In genomic region chr3:117144832-117145231, GRCh38 we compare ENCODE assay signal across 20 cellular contexts.
A peak's percentile ranks its signal among the peaks of the same experiment; 100 is the strongest.
DNase-seq lines count a peak whose midpoint lies in the region; ATAC-seq and TF ChIP-seq lines count a peak whose summit lies in the region.
"Had no signal": no experiment of that assay in that cellular context is flagged by ENCODE, and none has a peak within 500 bp of the region (broad histone marks: within the 10 kb centered on the region; RNA-seq: fewer than 3 reads in every experiment).

No MANE protein-coding gene starts in this region.

- H3K4me3 ChIP-seq in choroid plexus epithelial cell (ENCODE audit: low read depth, low read length) (no peak overlapping the region), skeletal muscle satellite cell (ENCODE audit: low read length) (no peak overlapping the region), MG63 (no peak overlapping the region)
- H3K4me3 ChIP-seq: heart left ventricle, K562, sigmoid colon had no signal

- DNase-seq in GM03348 (ENCODE audit: low spot score) = peak; percentile 26
- DNase-seq in choroid plexus epithelial cell (ENCODE audit: low read depth) = peak; percentile 2
- DNase-seq in left kidney (ENCODE audit: low read depth, low spot score) = peak; percentile 31
- no peak for DNase-seq in MG63
- DNase-seq in HPDE6-E6E7 (ENCODE audit: extremely low spot score) = no peak
- DNase-seq: activated naive CD8-positive, alpha-beta T cell treated with anti-CD3 and anti-CD28 coated beads for 36 hours; brain microvascular endothelial cell; Calu3; heart left ventricle; HFFc6; NCI-H2029 treated with DMSO at 0.1 percent for 48 hours; NK-92 treated with Interleukin-12 subunit alpha and Interleukin-12 subunit beta, amount 100 ng/mL, for 24 hours; sigmoid colon; stimulated activated CD4-positive, alpha-beta T cell treated with anti-CD3 and anti-CD28 coated beads, Interleukin-1b, Interleukin-23, amount 100 ng/mL, for 48 hours; stimulated activated naive CD8-positive, alpha-beta T cell treated with anti-CD3 and anti-CD28 coated beads, Interleukin-15, Interleukin-2, amounts not matched to agents 100 U/mL and 50 U/mL, for 24 hours; trophoblast cell had no signal

- no peak overlapping the region for H3K9ac ChIP-seq in skeletal muscle satellite cell (ENCODE audit: low read depth, low read length)

- H3K9me3 ChIP-seq in skeletal muscle satellite cell (replicated peaks; ENCODE audit: low read length) (no peaks in the 10 kb centered on the region), MG63 (no peaks in the 10 kb centered on the region)
- H3K9me3 ChIP-seq: heart left ventricle, sigmoid colon had no signal

- peak overlapping the region; percentile 26 for H3K4me2 ChIP-seq in skeletal muscle satellite cell (ENCODE audit: low read length)

- TF ChIP-seq CTCF in choroid plexus epithelial cell (conservative IDR thresholded peaks at IDR 0.05; ENCODE audit: low read depth, low read length) = no peak

- no peaks in the 10 kb centered on the region for H3K27me3 ChIP-seq in skeletal muscle satellite cell (ENCODE audit: control insufficient read depth, insufficient read depth, low read length)
- no peaks in the 10 kb centered on the region for H3K27me3 ChIP-seq in MG63
- H3K27me3 ChIP-seq: brain microvascular endothelial cell, sigmoid colon had no signal

- no peaks in the 10 kb centered on the region for H3K36me3 ChIP-seq in skeletal muscle satellite cell (ENCODE audit: insufficient read depth, low read length)
- no peaks in the 10 kb centered on the region for H3K36me3 ChIP-seq in MG63
- H3K36me3 ChIP-seq: brain microvascular endothelial cell, heart left ventricle, sigmoid colon had no signal

- ATAC-seq in GM18907 (IDR thresholded peaks at IDR 0.05; ENCODE audit: unreplicated experiment) = no peak
- no peak for ATAC-seq in GM19035 (IDR thresholded peaks at IDR 0.05; ENCODE audit: unreplicated experiment)
- ATAC-seq: heart left ventricle; K562; stimulated activated naive CD8-positive, alpha-beta T cell treated with anti-CD3 and anti-CD28 coated beads, Interleukin-15, Interleukin-2, amounts not matched to agents 100 U/mL and 50 U/mL, for 24 hours had no signal

- peaks cover 11% of the 10 kb centered on the region for H3K4me1 ChIP-seq in skeletal muscle satellite cell (ENCODE audit: control insufficient read depth, insufficient read depth, low read length)
- H3K4me1 ChIP-seq: heart left ventricle, sigmoid colon had no signal

Comparison
In these comparisons a context has a peak if more than half of its experiments do, and no peak if none do; other contexts are left out.
1. DNase-seq: peak in GM03348 (single experiment), choroid plexus epithelial cell (single experiment) and left kidney (single experiment); none in MG63 (single experiment) and HPDE6-E6E7 (single experiment).